In the genomic region with DNA sequence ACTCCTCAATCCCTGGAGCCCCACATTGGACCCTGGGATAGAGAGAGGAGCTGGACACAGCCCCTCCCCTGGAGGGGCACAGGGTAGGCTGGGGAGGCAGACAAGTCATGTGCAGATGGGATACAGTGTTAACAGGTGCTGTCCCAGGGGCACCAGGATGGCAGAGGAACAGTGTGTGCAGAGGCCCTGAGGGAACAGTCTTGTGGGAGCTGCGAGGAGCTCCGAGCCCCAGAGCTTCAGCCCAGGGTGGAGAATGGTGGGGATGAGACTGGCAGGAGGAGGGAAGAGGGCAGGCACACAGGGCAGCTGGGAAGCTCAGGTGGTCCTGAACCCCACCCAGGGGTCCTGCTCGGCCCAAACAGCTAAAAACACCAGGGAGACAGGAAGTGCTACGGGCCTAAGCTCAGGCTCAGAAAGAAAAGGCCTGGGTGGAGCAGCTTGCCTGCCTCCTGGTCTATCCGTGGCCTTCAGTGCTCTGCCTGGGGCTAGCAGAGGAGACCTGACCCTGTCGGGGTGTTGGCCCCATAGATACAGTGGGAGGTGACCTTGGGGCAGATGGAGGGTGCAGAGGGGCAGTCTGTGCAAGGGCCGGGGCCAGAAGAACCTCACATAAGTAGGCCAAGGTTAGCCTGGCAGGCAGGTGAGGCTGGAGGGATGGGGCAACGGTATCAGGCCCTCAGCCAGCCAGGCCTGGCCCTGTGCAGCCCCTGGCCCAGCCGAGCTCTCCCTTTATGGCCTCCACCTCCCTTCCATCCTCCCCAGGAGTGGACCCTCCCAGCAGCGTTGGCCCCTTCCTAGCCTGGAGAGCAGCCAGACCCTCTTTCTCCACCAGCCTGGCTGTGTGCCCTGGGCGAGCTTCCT, we compare ENCODE assay signal across 11 cellular contexts. TPM values are rescaled to one million over a fixed set of nuclear protein-coding genes. Genes with fewer than 3 reads are reported as not detected.
DNase-seq lines count a peak whose midpoint lies in the region; ATAC-seq and TF ChIP-seq lines count a peak whose summit lies in the region.
"Had no signal": no experiment of that assay in that cellular context is flagged by ENCODE, and none has a peak within 500 bp of the region (broad histone marks: within the 10 kb centered on the region; RNA-seq: fewer than 3 reads in every experiment).

No MANE protein-coding gene starts in this region.

- CTCF ChIA-PET in activated CD4-positive, alpha-beta T cell treated with anti-CD3 and anti-CD28 coated beads, Interleukin-2, amount 10 ng/mL, durations not matched to agents 7 days and 5 days (lab: Charles Lee), result interaction anchor here (0.6 to 2.0 kb wide), 4 partner anchors 9 to 232 kb away, joined by 3 to 16 read pairs (median 6); no protein-coding TSS in a partner anchor
- CTCF ChIA-PET in HEK293T (lab: Yijun Ruan, JAX), result interaction anchor here (0.7 to 3.2 kb wide), 3 partner anchors 9 to 475 kb away, joined by 3 to 15 read pairs (median 4); no protein-coding TSS in a partner anchor

- ATAC-seq in central memory CD8-positive, alpha-beta T cell (replicated peaks; ENCODE audit: extremely low read depth, poor library complexity, severe bottlenecking), result no peak

- peaks cover 23% of the 10 kb centered on the region for H3K4me1 Mint-ChIP-seq in activated CD4-positive, alpha-beta T cell treated with anti-CD3 and anti-CD28 coated beads, Interleukin-2, amount 10 ng/mL, durations not matched to agents 7 days and 5 days
- peaks cover 6% of the 10 kb centered on the region for H3K4me1 Mint-ChIP-seq in central memory CD8-positive, alpha-beta T cell

- peaks cover 5 to 26% of the 10 kb centered on the region in 2 donors for H3K36me3 ChIP-seq in mucosa of rectum (ENCODE audit: control insufficient read depth in 2 of 2, insufficient read depth in 2 of 2, low read length in 2 of 2)
- H3K36me3 ChIP-seq in transverse colon, result no peaks in the 10 kb centered on the region

- POLR2A ChIA-PET in activated CD4-positive, alpha-beta T cell treated with anti-CD3 and anti-CD28 coated beads, Interleukin-2, amount 10 ng/mL, durations not matched to agents 7 days and 5 days (lab: Charles Lee), result interaction anchor here (0.5 to 1.5 kb wide), 2 partner anchors 9 to 330 kb away, joined by 3 read pairs; no protein-coding TSS in a partner anchor
- POLR2A ChIA-PET in HEK293T (lab: Yijun Ruan, JAX), result interaction anchor here (1.0 kb wide), 1 partner anchor 15 kb away, joined by 3 read pairs; a partner anchor contains a TSS

- H3K4me3 Mint-ChIP-seq in activated CD4-positive, alpha-beta T cell treated with anti-CD3 and anti-CD28 coated beads, Interleukin-2, amount 10 ng/mL, durations not matched to agents 7 days and 5 days, result peak overlapping the region; percentile 63
- H3K4me3 Mint-ChIP-seq in central memory CD8-positive, alpha-beta T cell, result peak overlapping the region; percentile 55

- TF ChIP-seq CTCF in transverse colon (IDR thresholded peaks at IDR 0.05), result no peak

- no peaks in the 10 kb centered on the region for H3K9me3 Mint-ChIP-seq in activated CD4-positive, alpha-beta T cell treated with anti-CD3 and anti-CD28 coated beads, Interleukin-2, amount 10 ng/mL, durations not matched to agents 7 days and 5 days
- no peaks in the 10 kb centered on the region for H3K9me3 Mint-ChIP-seq in central memory CD8-positive, alpha-beta T cell

- intact Hi-C loops in transverse colon (cut with DNase I; ENCODE audit: low total_unique reads), result no loop called here

- peak overlapping the region; percentile 63 to 72 for H3K9ac ChIP-seq in mucosa of rectum (ENCODE audit: low read depth in 1 of 2, low read length in 2 of 2)

- in situ Hi-C loops in transverse colon (cut with MboI; ENCODE audit: low pct_ligation_motif_present in 1 of 4, low pct_unique_long_range_greater_than_20kb in 1 of 4, low sequenced_read_pairs in 3 of 4), result loop anchor here in 1 of 4 donors (5.0 kb wide), 1 partner anchor 35 kb away; no protein-coding TSS in a partner anchor

- no peaks in the 10 kb centered on the region for H3K36me3 Mint-ChIP-seq in activated CD4-positive, alpha-beta T cell treated with anti-CD3 and anti-CD28 coated beads, Interleukin-2, amount 10 ng/mL, durations not matched to agents 7 days and 5 days (ENCODE audit: low read depth)
- no peaks in the 10 kb centered on the region for H3K36me3 Mint-ChIP-seq in central memory CD8-positive, alpha-beta T cell (ENCODE audit: insufficient read depth)

- peak overlapping the region; percentile 99 for H3K27ac Mint-ChIP-seq in activated CD4-positive, alpha-beta T cell treated with anti-CD3 and anti-CD28 coated beads, Interleukin-2, amount 10 ng/mL, durations not matched to agents 7 days and 5 days
- H3K27ac Mint-ChIP-seq in central memory CD8-positive, alpha-beta T cell (ENCODE audit: low read depth), result peak overlapping the region; percentile 87

- peaks cover 8% of the 10 kb centered on the region for H3K27me3 Mint-ChIP-seq in activated CD4-positive, alpha-beta T cell treated with anti-CD3 and anti-CD28 coated beads, Interleukin-2, amount 10 ng/mL, durations not matched to agents 7 days and 5 days
- H3K27me3 Mint-ChIP-seq in central memory CD8-positive, alpha-beta T cell, result no peaks in the 10 kb centered on the region

- no peak for TF ChIP-seq EP300 in transverse colon (IDR thresholded peaks at IDR 0.05; ENCODE audit: low read depth)

- H3K27ac ChIP-seq in mucosa of rectum (ENCODE audit: low read depth in 2 of 2, low read length in 2 of 2) (peak overlapping the region; percentile 81 to 83), transverse colon (peak overlapping the region; percentile 81 to 94 (median 88))

- no peak for TF ChIP-seq POLR2A in transverse colon (IDR thresholded peaks at IDR 0.05)

- H3K27me3 ChIP-seq in mucosa of rectum (ENCODE audit: control insufficient read depth in 2 of 2, insufficient read depth in 2 of 2, low read length in 2 of 2) (no peaks in the 10 kb centered on the region), transverse colon (no peaks in the 10 kb centered on the region)

- H3K9me3 ChIP-seq in mucosa of rectum (ENCODE audit: control insufficient read depth in 2 of 2, low read length in 2 of 2) (no peaks in the 10 kb centered on the region), transverse colon (no peaks in the 10 kb centered on the region)

- no peak overlapping the region for H3K4me3 ChIP-seq in mucosa of rectum (ENCODE audit: low read length in 2 of 2)
- no peak overlapping the region for H3K4me3 ChIP-seq in transverse colon

- DNase-seq in activated CD4-positive, alpha-beta T cell treated with anti-CD3 and anti-CD28 coated beads, Interleukin-2, amount 10 ng/mL, durations not matched to agents 7 days and 5 days, result no peak
- DNase-seq in activated CD4-positive, alpha-beta T cell treated with anti-CD3 and anti-CD28 coated beads, Interleukin-2, amount 50 U/mL, for 1 hour, result no peak
- DNase-seq in central memory CD8-positive, alpha-beta T cell (ENCODE audit: low spot score in 2 of 2), result no peak
- DNase-seq in transverse colon (peak; percentile 20), HEK293T (ENCODE audit: extremely low spot score) (no peak), NCI-H187 treated with DMSO at 0.1 percent for 48 hours (lab: John Stamatoyannopoulos, UW) (no peak)
- DNase-seq in stimulated activated CD4-positive, alpha-beta T cell treated with anti-CD3 and anti-CD28 coated beads, Interleukin-2, amount 100 ng/mL, for 48 hours, result no peak
- DNase-seq: NK-92 treated with Interleukin-12 subunit alpha and Interleukin-12 subunit beta, amount 100 ng/mL, for 24 hours had no signal

- 38 to 60% methylated on average over 3 to 11 of the region's 11 CpGs for WGBS in transverse colon (ENCODE audit: low coverage in 1 of 2), 2 donors

- peaks cover 59 to 61% of the 10 kb centered on the region in 2 donors for H3K4me1 ChIP-seq in mucosa of rectum (ENCODE audit: control insufficient read depth in 2 of 2, insufficient read depth in 2 of 2, low read length in 2 of 2)
- peaks cover 30 to 70% (median 52%) of the 10 kb centered on the region in 4 donors for H3K4me1 ChIP-seq in transverse colon

TF ChIP-seq in HEK293T, 16 proteins besides CTCF, POLR2A, EP300 and RAD21:
- TF ChIP-seq FOXA1 (IDR thresholded peaks at IDR 0.05) (no peak), SP1 (IDR thresholded peaks at IDR 0.05) (no peak)

RNA-seq across cellular contexts. Expression of a gene that starts 15.4 kb away (rescaled TPM):
- total RNA-seq in activated CD4-positive, alpha-beta T cell treated with anti-CD3 and anti-CD28 coated beads, Interleukin-2, amount 10 ng/mL, durations not matched to agents 7 days and 5 days, result under 1 TPM; 0.81 to 0.89 TPM
- 100 to 1,000 TPM; 210 to 290 (median 214) TPM for total RNA-seq in transverse colon

RNA-seq across cellular contexts. Expression of a gene that starts 20.4 kb away (rescaled TPM):
- total RNA-seq in activated CD4-positive, alpha-beta T cell treated with anti-CD3 and anti-CD28 coated beads, Interleukin-2, amount 10 ng/mL, durations not matched to agents 7 days and 5 days, result not detected
- total RNA-seq in transverse colon, result 100 to 1,000 TPM in 1 of 4 donors, 10 to 100 TPM in 3; 16.0 to 126 (median 49.4) TPM
- total RNA-seq: A673, dermis blood vessel endothelial cell had no signal

RNA-seq across cellular contexts. Expression of a gene that starts 45.8 kb away (rescaled TPM):
- under 1 TPM; 0.07 to 0.15 TPM for total RNA-seq in activated CD4-positive, alpha-beta T cell treated with anti-CD3 and anti-CD28 coated beads, Interleukin-2, amount 10 ng/mL, durations not matched to agents 7 days and 5 days
- total RNA-seq in transverse colon, result 10 to 100 TPM in 1 of 4 donors, 1 to 10 TPM in 3; 4.6 to 11.2 (median 5.5) TPM
- total RNA-seq: A673 had no signal

RNA-seq across cellular contexts. Expression of a gene that starts 48.0 kb away (rescaled TPM):
- not detected for total RNA-seq in activated CD4-positive, alpha-beta T cell treated with anti-CD3 and anti-CD28 coated beads, Interleukin-2, amount 10 ng/mL, durations not matched to agents 7 days and 5 days
- 10 to 100 TPM; 64.7 to 88.1 (median 72.0) TPM for total RNA-seq in transverse colon
- total RNA-seq: A673, dermis blood vessel endothelial cell had no signal

Comparison
In these comparisons a context has a peak if more than half of its experiments do, and no peak if none do; other contexts are left out.
1. RNA of a gene that starts 15.4 kb away (total RNA-seq): 210 to 290 TPM in transverse colon; 0.81 to 0.89 TPM in activated CD4-positive, alpha-beta T cell treated with anti-CD3 and anti-CD28 coated beads, Interleukin-2, amount 10 ng/mL, durations not matched to agents 7 days and 5 days; every median in the first group is over 100 times any median in the second.
2. RNA of a gene that starts 20.4 kb away (total RNA-seq): 16.0 to 126 TPM in transverse colon; not detected in activated CD4-positive, alpha-beta T cell treated with anti-CD3 and anti-CD28 coated beads, Interleukin-2, amount 10 ng/mL, durations not matched to agents 7 days and 5 days; every median in the first group is over 10 times any median in the second.
3. RNA of a gene that starts 45.8 kb away (total RNA-seq): 4.6 to 11.2 TPM in transverse colon; 0.07 to 0.15 TPM in activated CD4-positive, alpha-beta T cell treated with anti-CD3 and anti-CD28 coated beads, Interleukin-2, amount 10 ng/mL, durations not matched to agents 7 days and 5 days; every median in the first group is over 4 times any median in the second.